7 cellular contexts compared by ENCODE assay signal in the genomic region with DNA sequence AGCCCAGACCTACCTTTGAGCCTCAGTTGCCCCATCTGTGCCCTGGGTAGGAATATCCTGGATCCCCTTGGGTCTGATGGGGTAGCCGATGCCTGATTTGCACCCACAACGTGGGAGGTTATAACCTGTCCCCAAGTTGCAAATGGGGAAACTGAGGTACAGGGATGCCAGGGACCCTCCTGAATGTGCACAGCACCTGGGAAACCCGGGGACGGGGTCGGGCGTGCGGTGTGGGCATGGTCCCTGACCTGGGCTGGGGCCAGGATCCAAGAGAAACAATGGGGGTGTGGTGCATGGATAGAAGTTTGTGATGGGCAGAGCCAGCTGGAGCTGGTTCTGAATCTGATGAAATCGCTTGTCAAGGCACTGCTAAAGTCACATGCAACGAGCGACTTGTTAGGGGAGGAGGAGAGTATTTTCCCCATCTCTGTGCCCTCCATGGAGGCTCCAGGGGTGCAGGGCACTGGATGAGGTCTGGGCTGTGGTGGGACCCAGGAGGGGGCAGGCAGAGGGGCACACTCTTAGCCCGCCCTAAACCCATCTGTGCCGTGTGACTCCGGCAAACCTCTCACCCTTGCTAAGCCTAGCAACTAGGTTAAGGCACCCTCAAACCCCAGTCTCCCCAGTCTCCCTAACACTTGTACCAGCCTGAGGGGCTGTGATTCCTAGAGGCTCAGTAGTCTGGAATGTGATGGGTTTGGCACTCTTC. TPM values are rescaled to one million over a fixed set of nuclear protein-coding genes. Genes with fewer than 3 reads are reported as not detected.
DNase-seq lines count a peak whose midpoint lies in the region; ATAC-seq, FAIRE-seq and TF ChIP-seq lines count a peak whose summit lies in the region.
"Had no signal": no experiment of that assay in that cellular context is flagged by ENCODE, and none has a peak within 500 bp of the region (broad histone marks: within the 10 kb centered on the region; RNA-seq: fewer than 3 reads in every experiment).

No MANE protein-coding gene starts in this region.

- DNase-seq in A549 (ENCODE audit: low read depth in 1 of 2, low spot score in 1 of 2) (peak in 1 of 2 experiments; percentile 46), PC-9 (peak in 1 of 2 experiments; percentile 48), OCI-LY7 (ENCODE audit: low spot score) (no peak), hippocampal formation (lab: John Stamatoyannopoulos, UW) (no peak), activated gamma-delta T cell (lab: John Stamatoyannopoulos, UW) (no peak)
- DNase-seq: DMS 273 treated with DMSO at 0.1 percent for 48 hours had no signal

- intact Hi-C loops in PC-9 (cut with micrococcal nuclease; ENCODE audit: unreplicated experiment) = loop anchor here (1.0 kb wide), 1 partner anchor 37 kb away; no protein-coding TSS in a partner anchor
- intact Hi-C loops in OCI-LY7 (cut with micrococcal nuclease; ENCODE audit: unreplicated experiment) = no loop called here

- H3K4me3 ChIP-seq in A549 (peak overlapping the region; percentile 98), PC-9 (peak overlapping the region; percentile 91), iPS-20b (ENCODE audit: low read length) (peak overlapping the region; percentile 40; the same call in 1 of the 2 replicates), OCI-LY7 (ENCODE audit: low read depth, low read length, poor library complexity, severe bottlenecking) (no peak overlapping the region)

- H4K20me1 ChIP-seq in PC-9 (ENCODE audit: insufficient read depth) = peaks cover 33% of the 10 kb centered on the region
- H4K20me1 ChIP-seq in OCI-LY7 (ENCODE audit: insufficient read depth, low read length) = no peaks in the 10 kb centered on the region

- H3K4me2 ChIP-seq in A549 (peak overlapping the region; percentile 92), PC-9 (peak overlapping the region; percentile 86), OCI-LY7 (ENCODE audit: low read length) (no peak overlapping the region)

- peaks cover 59% of the 10 kb centered on the region for H3F3A ChIP-seq in PC-9 (ENCODE audit: insufficient read depth, low read depth)

- CTCF ChIA-PET in A549 (lab: Yijun Ruan, JAX) = interaction anchor here (0.9 to 6.4 kb wide), 7 partner anchors 10 to 37 kb away, joined by 3 to 58 read pairs (median 11); a partner anchor contains a TSS
- CTCF ChIA-PET in PC-9 (lab: Charles Lee) = interaction anchor here (0.5 to 1.1 kb wide), 5 partner anchors 12 to 189 kb away, joined by 3 to 9 read pairs (median 5); no protein-coding TSS in a partner anchor
- CTCF ChIA-PET in OCI-LY7 (lab: Charles Lee; ENCODE audit: unreplicated experiment) = no interaction called here

- FAIRE-seq in A549 (lab: Jason Lieb, UNC) = no peak

- H3K9me2 ChIP-seq in PC-9 (ENCODE audit: insufficient read depth) (no peaks in the 10 kb centered on the region), OCI-LY7 (ENCODE audit: insufficient read depth, low read length) (no peaks in the 10 kb centered on the region)

- TF ChIP-seq RAD21 in A549 (conservative IDR thresholded peaks at IDR 0.05 in 1 of 2, IDR thresholded peaks at IDR 0.05 in 1 of 2) = no peak

- peaks cover 31% of the 10 kb centered on the region for H3K79me2 ChIP-seq in PC-9 (ENCODE audit: low read depth)
- no peaks in the 10 kb centered on the region for H3K79me2 ChIP-seq in OCI-LY7 (ENCODE audit: insufficient read depth, low read depth, low read length)

- peak overlapping the region; percentile 21; the same call in 1 of the 2 replicates for H3K9ac ChIP-seq in iPS-20b (ENCODE audit: low read depth, low read length)

- TF ChIP-seq CTCF in A549 (IDR thresholded peaks at IDR 0.05) = no peak
- TF ChIP-seq CTCF in PC-9 (conservative IDR thresholded peaks at IDR 0.05) = no peak
- no peak for TF ChIP-seq CTCF in OCI-LY7 (conservative IDR thresholded peaks at IDR 0.05; ENCODE audit: low read length)

- H3K27me3 ChIP-seq in PC-9 (ENCODE audit: insufficient read depth, low read depth) (no peaks in the 10 kb centered on the region), iPS-20b (ENCODE audit: insufficient read depth, low read length) (peaks cover 34% of the 10 kb centered on the region)

- TF ChIP-seq POLR2A in A549 (IDR thresholded peaks at IDR 0.05; ENCODE audit: low read length) = peak; percentile 11; the same call in 1 of the 2 replicates

- BruUV-seq in PC-9 (replicated peaks; lab: Mats Ljungman, UMichigan) (TSS peak; percentile 53), OCI-LY7 (replicated peaks; lab: Mats Ljungman, UMichigan) (no TSS peak)

- WGBS in A549 (ENCODE audit: missing lambda C conversion rate) = 0% methylated on average over 9 of the region's 13 CpGs

- POLR2A ChIA-PET in A549 (lab: Yijun Ruan, JAX) = interaction anchor here (0.7 to 3.0 kb wide), 17 partner anchors 9 to 183 kb away, joined by 3 to 36 read pairs (median 7); a partner anchor contains a TSS
- POLR2A ChIA-PET in PC-9 (lab: Charles Lee; ENCODE audit: unreplicated experiment) = interaction anchor here (1.1 kb wide), 1 partner anchor 58 kb away, joined by 13 read pairs; no protein-coding TSS in a partner anchor
- POLR2A ChIA-PET in OCI-LY7 (lab: Charles Lee) = no interaction called here

- no peak for TF ChIP-seq EP300 in A549 (IDR thresholded peaks at IDR 0.05)

- H3K4me1 ChIP-seq in A549 = peaks cover 42% of the 10 kb centered on the region
- peaks cover 15% of the 10 kb centered on the region for H3K4me1 ChIP-seq in PC-9 (replicated peaks; ENCODE audit: insufficient read depth)
- H3K4me1 ChIP-seq in iPS-20b (ENCODE audit: insufficient read depth, low read length) = no peaks in the 10 kb centered on the region
- peaks cover 9% of the 10 kb centered on the region for H3K4me1 ChIP-seq in OCI-LY7 (ENCODE audit: insufficient read depth, low read length, poor library complexity, severe bottlenecking)

- H3K36me3 ChIP-seq in PC-9 (ENCODE audit: low read depth) = peaks cover 28% of the 10 kb centered on the region
- no peaks in the 10 kb centered on the region for H3K36me3 ChIP-seq in iPS-20b (ENCODE audit: insufficient read depth, low read depth, low read length)
- H3K36me3 ChIP-seq in OCI-LY7 (ENCODE audit: insufficient read depth, low read length) = no peaks in the 10 kb centered on the region

- ATAC-seq in A549 = peak; percentile 5 to 9; a peak in 3 of 6 replicates

- H3K9me3 ChIP-seq in A549 = no peaks in the 10 kb centered on the region
- no peaks in the 10 kb centered on the region for H3K9me3 ChIP-seq in PC-9 (ENCODE audit: insufficient read depth, low read depth)
- H3K9me3 ChIP-seq in iPS-20b (ENCODE audit: insufficient read depth, low read depth, low read length) = no peaks in the 10 kb centered on the region
- no peaks in the 10 kb centered on the region for H3K9me3 ChIP-seq in OCI-LY7 (ENCODE audit: low read length)

- no peak overlapping the region for H2AFZ ChIP-seq in PC-9
- no peak overlapping the region for H2AFZ ChIP-seq in OCI-LY7 (ENCODE audit: low read length)

- H3K27ac ChIP-seq in A549 (peak overlapping the region; percentile 97 to 99), PC-9 (peak overlapping the region; percentile 73), iPS-20b (ENCODE audit: low read length) (no peak overlapping the region), OCI-LY7 (ENCODE audit: low read depth, low read length, poor library complexity, severe bottlenecking) (no peak overlapping the region)

TF ChIP-seq in A549, 52 proteins besides CTCF, POLR2A, EP300 and RAD21 (continues in another document):
- TF ChIP-seq JUN (IDR thresholded peaks at IDR 0.05) (peak; percentile 21 to 38; a peak in 2 of 5 replicates), RCOR1 (IDR thresholded peaks at IDR 0.05; ENCODE audit: low read depth, low read length) (no peak), RFX5 (IDR thresholded peaks at IDR 0.05) (no peak)

RNA-seq across cellular contexts. Expression of a gene that starts 0.7 kb away (rescaled TPM):
- polyA plus RNA-seq in A549 (2011; rRNA removed) = 67.8 and 78.5 TPM in 2 replicates
- 120 and 188 TPM in 2 replicates for polyA plus RNA-seq in A549 (2012; cell fraction: cytosol; rRNA removed)
- polyA plus RNA-seq in A549 (2012; cell fraction: nucleus; rRNA removed) = 132 and 182 TPM in 2 replicates
- polyA plus RNA-seq in A549 (2017; fragmentation: RNase III; extraction: RNeasy Plus Mini Kit Qiagen cat#74134 plus additional on column Dnase treatment) = 53.4 to 58.4 TPM (median 56.9 TPM) in 3 replicates
- 33.4 and 59.6 TPM in 2 replicates for polyA minus RNA-seq in A549 (2011; rRNA and poly(A)+ RNA removed)
- 15.1 and 17.2 TPM in 2 replicates for total RNA-seq in PC-9 (2021)
- total RNA-seq in OCI-LY7 (2014; rRNA removed; shearing (Covaris generic)) = 0.80 TPM in 1 of 2 replicates, not detected in the other
- not detected in 2 replicates for total RNA-seq in OCI-LY7 (2022)

RNA-seq across cellular contexts. Expression of a gene that starts 10.7 kb away (rescaled TPM):
- polyA plus RNA-seq in A549 (2011; rRNA removed) (not detected in 2 replicates), A549 (2017; fragmentation: RNase III; extraction: RNeasy Plus Mini Kit Qiagen cat#74134 plus additional on column Dnase treatment) (not detected in 3 replicates)
- not detected in 2 replicates for polyA plus RNA-seq in A549 (2012; cell fraction: cytosol; rRNA removed)
- not detected in 2 replicates for polyA plus RNA-seq in A549 (2012; cell fraction: nucleus; rRNA removed)
- not detected in 2 replicates for polyA minus RNA-seq in A549 (2011; rRNA and poly(A)+ RNA removed)
- total RNA-seq in PC-9 (2021) (not detected in 2 replicates), OCI-LY7 (2022) (3.2 and 4.1 TPM in 2 replicates)
- total RNA-seq in OCI-LY7 (2014; rRNA removed; shearing (Covaris generic)) = 0.49 and 0.98 TPM in 2 replicates

RNA-seq across cellular contexts. Expression of a gene that starts 32.5 kb away (rescaled TPM):
- polyA plus RNA-seq in A549 (2011; rRNA removed) = 5.4 and 6.9 TPM in 2 replicates
- polyA plus RNA-seq in A549 (2012; cell fraction: cytosol; rRNA removed) = 28.5 and 47.8 TPM in 2 replicates
- 69.4 and 124 TPM in 2 replicates for polyA plus RNA-seq in A549 (2012; cell fraction: nucleus; rRNA removed)
- 37.8 to 43.2 TPM (median 41.5 TPM) in 3 replicates for polyA plus RNA-seq in A549 (2017; fragmentation: RNase III; extraction: RNeasy Plus Mini Kit Qiagen cat#74134 plus additional on column Dnase treatment)
- 5.0 and 10.7 TPM in 2 replicates for polyA minus RNA-seq in A549 (2011; rRNA and poly(A)+ RNA removed)
- total RNA-seq in PC-9 (2021) = 56.6 and 65.2 TPM in 2 replicates
- total RNA-seq in OCI-LY7 (2014; rRNA removed; shearing (Covaris generic)) = 54.8 and 92.9 TPM in 2 replicates
- 97.5 and 117 TPM in 2 replicates for total RNA-seq in OCI-LY7 (2022)

RNA-seq across cellular contexts. Expression of a gene that starts 46.3 kb away (rescaled TPM):
- polyA plus RNA-seq in A549 (2011; rRNA removed) (7.1 and 8.6 TPM in 2 replicates), A549 (2017; fragmentation: RNase III; extraction: RNeasy Plus Mini Kit Qiagen cat#74134 plus additional on column Dnase treatment) (4.5 to 5.9 TPM (median 5.3 TPM) in 3 replicates)
- 2.4 and 3.9 TPM in 2 replicates for polyA plus RNA-seq in A549 (2012; cell fraction: cytosol; rRNA removed)
- 2.9 and 3.5 TPM in 2 replicates for polyA plus RNA-seq in A549 (2012; cell fraction: nucleus; rRNA removed)
- 23.2 and 30.1 TPM in 2 replicates for polyA minus RNA-seq in A549 (2011; rRNA and poly(A)+ RNA removed)
- total RNA-seq in PC-9 (2021) (42.0 and 53.6 TPM in 2 replicates), OCI-LY7 (2022) (44.1 and 54.5 TPM in 2 replicates)
- 15.2 and 18.9 TPM in 2 replicates for total RNA-seq in OCI-LY7 (2014; rRNA removed; shearing (Covaris generic))

RNA-seq across cellular contexts. Expression of a gene that starts 51.2 kb away (rescaled TPM):
- polyA plus RNA-seq in A549 (2011; rRNA removed) = 17.6 and 18.0 TPM in 2 replicates
- polyA plus RNA-seq in A549 (2012; cell fraction: cytosol; rRNA removed) = 43.0 and 56.5 TPM in 2 replicates
- 199 and 307 TPM in 2 replicates for polyA plus RNA-seq in A549 (2012; cell fraction: nucleus; rRNA removed)
- polyA plus RNA-seq in A549 (2017; fragmentation: RNase III; extraction: RNeasy Plus Mini Kit Qiagen cat#74134 plus additional on column Dnase treatment) = 48.5 to 71.0 TPM (median 60.7 TPM) in 3 replicates
- polyA minus RNA-seq in A549 (2011; rRNA and poly(A)+ RNA removed) = 17.4 and 29.8 TPM in 2 replicates
- 129 and 142 TPM in 2 replicates for total RNA-seq in PC-9 (2021)
- 0.72 and 1.8 TPM in 2 replicates for total RNA-seq in OCI-LY7 (2014; rRNA removed; shearing (Covaris generic))
- 8.9 and 10.9 TPM in 2 replicates for total RNA-seq in OCI-LY7 (2022)

Comparison
In these comparisons a context has a peak if more than half of its experiments do, and no peak if none do; other contexts are left out.
1. H3K27ac ChIP-seq: peak in A549 (2 of 2) and PC-9 (single experiment); none in iPS-20b (single experiment) and OCI-LY7 (single experiment).